Comparison of ENCODE assay signal across 1 cellular context in genomic region chr17:77118251-77118928, GRCh38.
TF ChIP-seq lines count a peak whose summit lies in the region.

No MANE protein-coding gene starts in this region.

TF ChIP-seq in HepG2, 621 proteins besides CTCF, POLR2A, EP300 and RAD21 (continued from another document and continues in another):
- TF ChIP-seq AHDC1 (CRISPR knock-in tag; IDR thresholded peaks at IDR 0.05; ENCODE audit: borderline replicate concordance) (no peak), ZSCAN22 (CRISPR knock-in tag; IDR thresholded peaks at IDR 0.05) (no peak), TARDBP (CRISPR knock-in tag; IDR thresholded peaks at IDR 0.05) (0 out of 2 replicates have a peak, but pooled peaks have one; percentile 47), FOXO1 (CRISPR knock-in tag; IDR thresholded peaks at IDR 0.05) (no peak), FOSL2 (CRISPR knock-in tag; IDR thresholded peaks at IDR 0.05) (peak; percentile 18; the same call in 1 of the 2 replicates), HNRNPLL (IDR thresholded peaks at IDR 0.05; ENCODE audit: low read depth, low read length, poor library complexity, severe bottlenecking) (no peak), SIN3A (IDR thresholded peaks at IDR 0.05; ENCODE audit: borderline replicate concordance, low read depth, low read length) (no peak), ZNF263 (CRISPR knock-in tag; IDR thresholded peaks at IDR 0.05) (peak; percentile 55), KDM1A (CRISPR knock-in tag; IDR thresholded peaks at IDR 0.05) (no peak), HNF4A (CRISPR knock-in tag; IDR thresholded peaks at IDR 0.05) (0 out of 2 replicates have a peak, but pooled peaks have one; percentile 7), ZNF740 (CRISPR knock-in tag; IDR thresholded peaks at IDR 0.05) (no peak), TEF (CRISPR knock-in tag; IDR thresholded peaks at IDR 0.05) (peak; percentile 41; the same call in 1 of the 2 replicates), AGO2 (optimal IDR thresholded peaks at IDR 0.05; ENCODE audit: low read depth, low read length) (no peak), ZUFSP (CRISPR knock-in tag; IDR thresholded peaks at IDR 0.05; ENCODE audit: borderline replicate concordance) (no peak), THAP9 (CRISPR knock-in tag; IDR thresholded peaks at IDR 0.05; ENCODE audit: borderline replicate concordance) (no peak), ZNF557 (CRISPR knock-in tag; IDR thresholded peaks at IDR 0.05) (no peak), FUBP1 (CRISPR knock-in tag; IDR thresholded peaks at IDR 0.05; ENCODE audit: borderline replicate concordance) (no peak), ZNF468 (CRISPR knock-in tag; IDR thresholded peaks at IDR 0.05) (no peak), UBTF (CRISPR knock-in tag; IDR thresholded peaks at IDR 0.05) (no peak), ATM (IDR thresholded peaks at IDR 0.05; ENCODE audit: borderline replicate concordance) (no peak), HMG20B (CRISPR knock-in tag; conservative IDR thresholded peaks at IDR 0.05) (no peak), HMGXB3 (CRISPR knock-in tag; IDR thresholded peaks at IDR 0.05; ENCODE audit: borderline replicate concordance) (no peak), MYPOP (CRISPR knock-in tag; IDR thresholded peaks at IDR 0.05) (no peak), ZNF709 (CRISPR knock-in tag; IDR thresholded peaks at IDR 0.05) (no peak), ZSCAN5A (CRISPR knock-in tag; IDR thresholded peaks at IDR 0.05; ENCODE audit: borderline replicate concordance) (peak; percentile 64; the same call in 1 of the 2 replicates), ZNF788 (CRISPR knock-in tag; IDR thresholded peaks at IDR 0.05; ENCODE audit: borderline replicate concordance) (peak; percentile 27; the same call in 1 of the 2 replicates), ZBTB33 (CRISPR knock-in tag; IDR thresholded peaks at IDR 0.05) (no peak; the same call in 1 of the 2 replicates)
